ENCODE assay signal across 8 cellular contexts in genomic region chr2:87476223-87476872, GRCh38.
DNase-seq lines count a peak whose midpoint lies in the region; ATAC-seq and TF ChIP-seq lines count a peak whose summit lies in the region.
"Not testable (repeated sequence)": the region's sequence is repeated elsewhere in the genome, so short reads cannot be mapped to it uniquely, and the experiment has no call there.

No MANE protein-coding gene starts in this region.

- H3K4me3 Mint-ChIP-seq in CD4-positive, alpha-beta memory T cell, result peak overlapping the region in 6 of 8 donors; percentile 20 to 78 (median 56)
- not testable (repeated sequence) for H3K4me3 Mint-ChIP-seq in HFFc6
- H3K4me3 Mint-ChIP-seq in activated T-cell treated with anti-CD3 and anti-CD28 coated beads, Interleukin-2, amount 50 U/mL, for 4 hours, result peak overlapping the region; percentile 67
- peak overlapping the region; percentile 47 for H3K4me3 Mint-ChIP-seq in central memory CD8-positive, alpha-beta T cell
- H3K4me3 Mint-ChIP-seq in natural killer cell, result peak overlapping the region; percentile 3
- H3K4me3 Mint-ChIP-seq in stimulated activated naive CD8-positive, alpha-beta T cell treated with anti-CD3 and anti-CD28 coated beads, Interleukin-15, amount 100 ng/mL, for 72 hours, result peak overlapping the region; percentile 48 to 68

- peak; percentile 38; the same call in 1 of the 2 replicates for TF ChIP-seq CTCF in HFFc6 (IDR thresholded peaks at IDR 0.05)
- not testable (repeated sequence) for TF ChIP-seq CTCF in natural killer cell (IDR thresholded peaks at IDR 0.05)

- not testable (repeated sequence) for H3K9me3 ChIP-seq in CD4-positive, alpha-beta memory T cell (ENCODE audit: control insufficient read depth in 1 of 2, low read length in 2 of 2)

- H3K27me3 ChIP-seq in CD4-positive, alpha-beta memory T cell (ENCODE audit: insufficient read depth, low read length), result not testable (repeated sequence)

- H3K4me1 Mint-ChIP-seq in CD4-positive, alpha-beta memory T cell, result peaks cover 11 to 21% (median 16%) of the 10 kb centered on the region in 4 donors
- H3K4me1 Mint-ChIP-seq in HFFc6 (ENCODE audit: low read depth), result peaks cover 10% of the 10 kb centered on the region
- peaks cover 35% of the 10 kb centered on the region for H3K4me1 Mint-ChIP-seq in activated T-cell treated with anti-CD3 and anti-CD28 coated beads, Interleukin-2, amount 50 U/mL, for 4 hours (ENCODE audit: low read depth)
- peaks cover 23% of the 10 kb centered on the region for H3K4me1 Mint-ChIP-seq in central memory CD8-positive, alpha-beta T cell
- not testable (repeated sequence) for H3K4me1 Mint-ChIP-seq in natural killer cell
- peaks cover 25% of the 10 kb centered on the region for H3K4me1 Mint-ChIP-seq in stimulated activated naive CD8-positive, alpha-beta T cell treated with anti-CD3 and anti-CD28 coated beads, Interleukin-15, amount 100 ng/mL, for 72 hours

- POLR2A ChIA-PET in CD4-positive, alpha-beta memory T cell (lab: Charles Lee; ENCODE audit: partially characterized antibody), result not testable (repeated sequence)

- H3K27ac ChIP-seq in CD4-positive, alpha-beta memory T cell (ENCODE audit: low read depth, low read length), result peak overlapping the region; percentile 48

- not testable (repeated sequence) for DNase-seq in CD4-positive, alpha-beta memory T cell; HFFc6; activated T-cell treated with anti-CD3 and anti-CD28 coated beads, Interleukin-2, amount 50 U/mL, for 4 hours; central memory CD8-positive, alpha-beta T cell (ENCODE audit: low spot score in 2 of 2); left cardiac atrium; natural killer cell; stimulated activated naive CD8-positive, alpha-beta T cell treated with anti-CD3 and anti-CD28 coated beads, Interleukin-15, amount 100 ng/mL, for 72 hours

- not testable (repeated sequence) for H3K9me3 Mint-ChIP-seq in CD4-positive, alpha-beta memory T cell; HFFc6; activated T-cell treated with anti-CD3 and anti-CD28 coated beads, Interleukin-2, amount 50 U/mL, for 4 hours; central memory CD8-positive, alpha-beta T cell; natural killer cell; stimulated activated naive CD8-positive, alpha-beta T cell treated with anti-CD3 and anti-CD28 coated beads, Interleukin-15, amount 100 ng/mL, for 72 hours

- H3K36me3 Mint-ChIP-seq in CD4-positive, alpha-beta memory T cell; HFFc6 (ENCODE audit: low read depth); central memory CD8-positive, alpha-beta T cell (ENCODE audit: insufficient read depth); natural killer cell: not testable (repeated sequence)
- peaks cover 25% of the 10 kb centered on the region for H3K36me3 Mint-ChIP-seq in activated T-cell treated with anti-CD3 and anti-CD28 coated beads, Interleukin-2, amount 50 U/mL, for 4 hours (ENCODE audit: insufficient read depth)

- not testable (repeated sequence) for H3K27me3 Mint-ChIP-seq in CD4-positive, alpha-beta memory T cell; HFFc6 (ENCODE audit: insufficient read depth); activated T-cell treated with anti-CD3 and anti-CD28 coated beads, Interleukin-2, amount 50 U/mL, for 4 hours (ENCODE audit: low read depth); central memory CD8-positive, alpha-beta T cell; natural killer cell (ENCODE audit: low read depth in 2 of 2); stimulated activated naive CD8-positive, alpha-beta T cell treated with anti-CD3 and anti-CD28 coated beads, Interleukin-15, amount 100 ng/mL, for 72 hours

- not testable (repeated sequence) for H3K4me1 ChIP-seq in CD4-positive, alpha-beta memory T cell (ENCODE audit: insufficient read depth, low read length)

- ATAC-seq in SK-N-SH treated with all-trans-retinoic acid at 6 μM for 48 hours (peak; percentile 80), left cardiac atrium (peak; percentile 44 to 45), natural killer cell (peak; percentile 61 to 71 (median 67))
- ATAC-seq in activated T-cell treated with anti-CD3 and anti-CD28 coated beads, Interleukin-2, amount 50 U/mL, for 4 hours, result peak; percentile 22 to 32
- peak; percentile 52 for ATAC-seq in central memory CD8-positive, alpha-beta T cell (replicated peaks; ENCODE audit: extremely low read depth, poor library complexity, severe bottlenecking)
- ATAC-seq in stimulated activated naive CD8-positive, alpha-beta T cell treated with anti-CD3 and anti-CD28 coated beads, Interleukin-15, amount 100 ng/mL, for 72 hours, result peak; percentile 61

- intact Hi-C loops in CD4-positive, alpha-beta memory T cell (cut with micrococcal nuclease); left cardiac atrium (cut with DNase I); natural killer cell (cut with micrococcal nuclease): not testable (repeated sequence)

- H3K4me3 ChIP-seq in CD4-positive, alpha-beta memory T cell (ENCODE audit: low read length in 2 of 2), result not testable (repeated sequence)

- peak overlapping the region; percentile 36 to 98 (median 93) for H3K27ac Mint-ChIP-seq in CD4-positive, alpha-beta memory T cell
- peak overlapping the region; percentile 71 for H3K27ac Mint-ChIP-seq in HFFc6
- peak overlapping the region; percentile 94 for H3K27ac Mint-ChIP-seq in central memory CD8-positive, alpha-beta T cell (ENCODE audit: low read depth)
- peak overlapping the region; percentile 43 to 81 for H3K27ac Mint-ChIP-seq in natural killer cell
- H3K27ac Mint-ChIP-seq in stimulated activated naive CD8-positive, alpha-beta T cell treated with anti-CD3 and anti-CD28 coated beads, Interleukin-15, amount 100 ng/mL, for 72 hours, result peak overlapping the region; percentile 22 to 91

- not testable (repeated sequence) for H3K36me3 ChIP-seq in CD4-positive, alpha-beta memory T cell (ENCODE audit: insufficient read depth, low read length)

- CTCF ChIA-PET in CD4-positive, alpha-beta memory T cell (lab: Charles Lee; ENCODE audit: partially characterized antibody), result not testable (repeated sequence)

Comparison
In these comparisons a context has a peak if more than half of its experiments do, and no peak if none do; other contexts are left out.
1. ATAC-seq: peak in every context shown above with its lines; median percentile 80 in SK-N-SH treated with all-trans-retinoic acid at 6 μM for 48 hours; 67 in natural killer cell; 61 in stimulated activated naive CD8-positive, alpha-beta T cell treated with anti-CD3 and anti-CD28 coated beads, Interleukin-15, amount 100 ng/mL, for 72 hours; 52 in central memory CD8-positive, alpha-beta T cell; 44 in left cardiac atrium; 27 in activated T-cell treated with anti-CD3 and anti-CD28 coated beads, Interleukin-2, amount 50 U/mL, for 4 hours.